22 cellular contexts compared by ENCODE assay signal in the genomic region with DNA sequence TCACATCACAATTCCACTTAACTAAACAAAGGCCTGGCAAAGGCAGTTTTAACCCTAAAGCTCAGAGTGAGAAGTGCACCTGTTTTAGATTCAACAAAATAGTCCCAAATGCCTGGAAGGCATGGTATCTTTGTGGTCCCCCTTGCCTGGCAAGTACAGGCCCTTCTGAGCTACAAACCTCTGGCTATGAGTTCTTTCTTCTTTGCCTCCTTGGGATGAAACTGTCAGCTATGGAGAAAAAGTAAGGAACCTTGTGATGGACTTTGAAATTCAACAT.
"Had no signal": no experiment of that assay in that cellular context is flagged by ENCODE, and none has a peak within 500 bp of the region (broad histone marks: within the 10 kb centered on the region; RNA-seq: fewer than 3 reads in every experiment).

No MANE protein-coding gene starts in this region.

- H3K27ac ChIP-seq: colonic mucosa, left ventricle myocardium inferior, prostate gland, suprapubic skin, upper lobe of left lung had no signal

- H3K36me3 Mint-ChIP-seq: activated naive CD4-positive, alpha-beta T cell treated with anti-CD3 and anti-CD28 coated beads, Interleukin-2, amount 50 U/mL, for 72 hours; memory B cell; natural killer cell treated with Interleukin-12 subunit alpha and Interleukin-12 subunit beta and Interleukin-15 and Interleukin-18, amount 100 ng/mL, for 72 hours had no signal

- H3K4me1 Mint-ChIP-seq: activated B cell treated with CpG ODN at 0.5 μM for 24 hours; activated CD4-positive, alpha-beta T cell treated with anti-CD3 and anti-CD28 coated beads, Interleukin-2, amount 10 ng/mL, durations not matched to agents 24 days and 14 days; memory B cell had no signal

- H3K4me3 ChIP-seq: colonic mucosa, left ventricle myocardium inferior, prostate gland, suprapubic skin, upper lobe of left lung had no signal

- ATAC-seq: activated CD8-positive, alpha-beta T cell treated with anti-CD3 and anti-CD28 coated beads, Interleukin-2, amount 10 ng/mL, durations not matched to agents 7 days and 5 days; activated naive CD4-positive, alpha-beta T cell treated with anti-CD3 and anti-CD28 coated beads, Interleukin-2, amount 50 U/mL, for 72 hours; activated T-cell treated with anti-CD3 and anti-CD28 coated beads, Interleukin-2, amount 50 U/mL, for 72 hours; natural killer cell treated with Interleukin-12 subunit alpha and Interleukin-12 subunit beta and Interleukin-15 and Interleukin-18, amount 100 ng/mL, for 72 hours; right cardiac atrium; stimulated activated naive CD8-positive, alpha-beta T cell treated with anti-CD3 and anti-CD28 coated beads, Interleukin-15, Interleukin-2, amounts not matched to agents 100 U/mL and 50 U/mL, for 24 hours had no signal

- H3K27me3 Mint-ChIP-seq: activated B cell treated with CpG ODN at 0.5 μM for 24 hours; activated CD4-positive, alpha-beta T cell treated with anti-CD3 and anti-CD28 coated beads, Interleukin-2, amount 10 ng/mL, durations not matched to agents 24 days and 14 days; memory B cell; natural killer cell treated with Interleukin-12 subunit alpha and Interleukin-12 subunit beta and Interleukin-15 and Interleukin-18, amount 100 ng/mL, for 72 hours had no signal

- H3K36me3 ChIP-seq: colonic mucosa, left ventricle myocardium inferior, prostate gland, suprapubic skin, upper lobe of left lung had no signal

- H3K27me3 ChIP-seq: colonic mucosa, suprapubic skin, upper lobe of left lung had no signal

- H3K9me3 Mint-ChIP-seq: activated CD4-positive, alpha-beta T cell treated with anti-CD3 and anti-CD28 coated beads, Interleukin-2, amount 10 ng/mL, durations not matched to agents 24 days and 14 days had no signal

- H3K4me1 ChIP-seq: colonic mucosa, left ventricle myocardium inferior, prostate gland, suprapubic skin, upper lobe of left lung had no signal

- DNase-seq: activated B cell treated with CpG ODN at 0.5 μM for 24 hours; activated CD4-positive, alpha-beta T cell treated with anti-CD3 and anti-CD28 coated beads, Interleukin-2, amount 10 ng/mL, durations not matched to agents 24 days and 14 days; activated CD8-positive, alpha-beta memory T cell treated with anti-CD3 and anti-CD28 coated beads, Interleukin-2, amount 50 U/mL, for 4 hours; activated CD8-positive, alpha-beta T cell treated with anti-CD3 and anti-CD28 coated beads, Interleukin-2, amount 10 ng/mL, durations not matched to agents 7 days and 5 days; activated gamma-delta T cell; activated T-cell treated with anti-CD3 and anti-CD28 coated beads, Interleukin-2, amount 50 U/mL, for 72 hours; central memory CD4-positive, alpha-beta T cell; kidney; left ventricle myocardium inferior; occipital lobe; right cardiac atrium; small intestine; stimulated activated CD4-positive, alpha-beta T cell treated with anti-CD3 and anti-CD28 coated beads, Interleukin-4, amount 100 ng/mL, for 4 hours; stimulated activated CD8-positive, alpha-beta memory T cell treated with anti-CD3 and anti-CD28 coated beads, Interleukin-4, amount 100 ng/mL, for 48 hours; stimulated activated naive CD8-positive, alpha-beta T cell treated with anti-CD3 and anti-CD28 coated beads, Interleukin-15, Interleukin-2, amounts not matched to agents 100 U/mL and 50 U/mL, for 24 hours; upper lobe of left lung had no signal

- H3K4me3 Mint-ChIP-seq: activated B cell treated with CpG ODN at 0.5 μM for 24 hours; activated CD4-positive, alpha-beta T cell treated with anti-CD3 and anti-CD28 coated beads, Interleukin-2, amount 10 ng/mL, durations not matched to agents 24 days and 14 days; activated CD8-positive, alpha-beta T cell treated with anti-CD3 and anti-CD28 coated beads, Interleukin-2, amount 10 ng/mL, durations not matched to agents 7 days and 5 days; activated T-cell treated with anti-CD3 and anti-CD28 coated beads, Interleukin-2, amount 50 U/mL, for 72 hours; memory B cell; natural killer cell treated with Interleukin-12 subunit alpha and Interleukin-12 subunit beta and Interleukin-15 and Interleukin-18, amount 100 ng/mL, for 72 hours had no signal

- H3K27ac Mint-ChIP-seq: activated B cell treated with CpG ODN at 0.5 μM for 24 hours; activated CD4-positive, alpha-beta T cell treated with anti-CD3 and anti-CD28 coated beads, Interleukin-2, amount 10 ng/mL, durations not matched to agents 24 days and 14 days; activated CD8-positive, alpha-beta T cell treated with anti-CD3 and anti-CD28 coated beads, Interleukin-2, amount 10 ng/mL, durations not matched to agents 7 days and 5 days; activated T-cell treated with anti-CD3 and anti-CD28 coated beads, Interleukin-2, amount 50 U/mL, for 72 hours; memory B cell; natural killer cell treated with Interleukin-12 subunit alpha and Interleukin-12 subunit beta and Interleukin-15 and Interleukin-18, amount 100 ng/mL, for 72 hours had no signal

- H3K9me3 ChIP-seq: colonic mucosa, left ventricle myocardium inferior, prostate gland, suprapubic skin, upper lobe of left lung had no signal
